In genomic region chr19:50430888-50431342, GRCh38 we compare ENCODE assay signal across 8 cellular contexts. TPM values are rescaled to one million over a fixed set of nuclear protein-coding genes. Genes with fewer than 3 reads are reported as not detected.
DNase-seq lines count a peak whose midpoint lies in the region; ATAC-seq and TF ChIP-seq lines count a peak whose summit lies in the region.
"Had no signal": no experiment of that assay in that cellular context is flagged by ENCODE, and none has a peak within 500 bp of the region (broad histone marks: within the 10 kb centered on the region; RNA-seq: fewer than 3 reads in every experiment).

No MANE protein-coding gene starts in this region.

- H3K27ac Mint-ChIP-seq in T-helper 17 cell: peak overlapping the region; percentile 60

- peaks cover 23% of the 10 kb centered on the region for H3K27me3 Mint-ChIP-seq in T-helper 17 cell

- H3K36me3 Mint-ChIP-seq in T-helper 17 cell (ENCODE audit: low read depth): peaks cover 4% of the 10 kb centered on the region

- H3K9ac ChIP-seq in skeletal muscle tissue (ENCODE audit: low read depth in 1 of 3, low read length in 3 of 3): peak overlapping the region; percentile 77 to 85 (median 77)

- no peaks in the 10 kb centered on the region for H3K36me3 ChIP-seq in H7 (replicated peaks; ENCODE audit: control insufficient read depth, insufficient read depth, low read length)
- peaks cover 0 to 5% (median 3%) of the 10 kb centered on the region in 3 donors for H3K36me3 ChIP-seq in skeletal muscle tissue (ENCODE audit: control insufficient read depth in 3 of 3, insufficient read depth in 3 of 3, low read length in 3 of 3)

- no peak for TF ChIP-seq CTCF in foreskin fibroblast (IDR thresholded peaks at IDR 0.05; ENCODE audit: low read depth, low read length)

- peaks cover 11% of the 10 kb centered on the region for H3K4me1 Mint-ChIP-seq in T-helper 17 cell

- peaks cover 24 to 43% (median 35%) of the 10 kb centered on the region in 3 donors for H3K4me1 ChIP-seq in skeletal muscle tissue (ENCODE audit: control insufficient read depth in 3 of 3, insufficient read depth in 3 of 3, low read length in 3 of 3)

- H3K4me3 Mint-ChIP-seq in T-helper 17 cell: peak overlapping the region; percentile 93

- ATAC-seq in T-helper 17 cell: no peak
- no peak for ATAC-seq in GM21737 (IDR thresholded peaks at IDR 0.05; ENCODE audit: unreplicated experiment)

- peak overlapping the region; percentile 94 for H3K27ac ChIP-seq in skeletal muscle tissue (ENCODE audit: low read depth, low read length)

- H3K4me3 ChIP-seq in H7 (ENCODE audit: insufficient read depth, low read depth, low read length) (peak overlapping the region; percentile 73), foreskin fibroblast (ENCODE audit: low read depth in 1 of 2, low read length in 2 of 2) (peak overlapping the region; percentile 51 to 67), skeletal muscle tissue (ENCODE audit: low read length in 3 of 3) (peak overlapping the region; percentile 74 to 86 (median 85))

- H3K9me3 ChIP-seq in T-helper 17 cell (ENCODE audit: control insufficient read depth, low read length, poor library complexity, severe bottlenecking): no peaks in the 10 kb centered on the region
- H3K9me3 ChIP-seq in skeletal muscle tissue (ENCODE audit: control insufficient read depth in 3 of 3, low read length in 3 of 3): no peaks in the 10 kb centered on the region

- DNase-seq in H7 (no peak), T-helper 17 cell (no peak), foreskin fibroblast (no peak), DMS79 treated with DMSO at 0.1 percent for 48 hours (lab: John Stamatoyannopoulos, UW) (no peak), NCI-H2107 (lab: John Stamatoyannopoulos, UW) (no peak)

- H3K27me3 ChIP-seq in H7 (ENCODE audit: control insufficient read depth, insufficient read depth, low read length) (peaks cover 20% of the 10 kb centered on the region), skeletal muscle tissue (ENCODE audit: control insufficient read depth in 3 of 3, insufficient read depth in 3 of 3, low read length in 3 of 3) (peaks cover 0 to 24% (median 5%) of the 10 kb centered on the region in 3 donors)

RNA-seq across cellular contexts. Expression of gene MYBPC2, which starts 1.8 kb away (rescaled TPM):
- total RNA-seq in H7 (2014; rRNA removed; shearing (Covaris generic)): 0.24 and 0.55 TPM in 2 replicates
- total RNA-seq in T-helper 17 cell: under 1 TPM; 0.07 to 0.08 TPM
- total RNA-seq in skeletal muscle tissue: 119 TPM

RNA-seq across cellular contexts. Expression of gene SPIB, which starts 12.2 kb away (rescaled TPM):
- total RNA-seq in H7 (2014; rRNA removed; shearing (Covaris generic)): 0.81 and 8.8 TPM in 2 replicates
- total RNA-seq in T-helper 17 cell (1 to 10 TPM; 1.9 to 3.0 TPM), skeletal muscle tissue (under 0.01 TPM)
- total RNA-seq: dermis microvascular lymphatic vessel endothelial cell had no signal

RNA-seq across cellular contexts. Expression of gene EMC10, which starts 45.4 kb away (rescaled TPM):
- total RNA-seq in H7 (2014; rRNA removed; shearing (Covaris generic)): 146 and 166 TPM in 2 replicates
- total RNA-seq in T-helper 17 cell (10 to 100 TPM; 76.6 to 78.5 TPM), skeletal muscle tissue (29.2 TPM)

RNA-seq across cellular contexts. Expression of gene GARIN5A, which starts 45.7 kb away (rescaled TPM):
- 4.5 and 8.1 TPM in 2 replicates for total RNA-seq in H7 (2014; rRNA removed; shearing (Covaris generic))
- total RNA-seq in T-helper 17 cell: under 1 TPM in 1 of 2 donors, not detected in 1; 0.22 TPM
- 0.52 TPM for total RNA-seq in skeletal muscle tissue

RNA-seq across cellular contexts. Expression of gene POLD1, which starts 46.8 kb away (rescaled TPM):
- total RNA-seq in H7 (2014; rRNA removed; shearing (Covaris generic)): 167 and 185 TPM in 2 replicates
- 10 to 100 TPM; 23.5 to 26.6 TPM for total RNA-seq in T-helper 17 cell
- 19.8 TPM for total RNA-seq in skeletal muscle tissue

Comparison
In these comparisons a context has a peak if more than half of its experiments do, and no peak if none do; other contexts are left out.
1. RNA of gene MYBPC2, which starts 1.8 kb away (total RNA-seq): 119 TPM in skeletal muscle tissue (single experiment); 0.24 to 0.55 TPM in H7 and 0.07 to 0.08 TPM in T-helper 17 cell; every median in the first group is over 10 times any median in the second.
2. Peak in every context shown above with its lines, with median percentiles within 50 percentile points of each other: H3K4me3 ChIP-seq.